ENCODE assay signal across 26 cellular contexts in the genomic region with DNA sequence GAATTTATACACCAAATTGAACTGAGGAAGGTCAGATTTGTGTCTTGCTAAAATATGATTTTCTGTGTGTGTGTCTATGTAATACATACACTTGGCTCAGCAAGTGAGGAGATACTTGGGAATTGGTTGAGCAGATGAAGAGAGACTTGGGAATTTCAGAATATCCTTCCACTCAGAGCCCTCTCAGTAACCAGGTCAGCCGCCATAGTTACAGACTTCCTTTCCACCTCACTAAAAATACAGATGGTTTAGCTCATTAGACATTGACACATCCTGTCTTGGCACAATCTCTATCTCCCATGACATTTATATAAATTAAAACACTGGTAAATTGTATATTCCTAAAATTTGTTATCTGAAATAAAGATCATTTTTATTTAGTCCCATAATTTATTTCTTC. TPM values are rescaled to one million over a fixed set of nuclear protein-coding genes. Genes with fewer than 3 reads are reported as not detected.
"Had no signal": no experiment of that assay in that cellular context is flagged by ENCODE, and none has a peak within 500 bp of the region (broad histone marks: within the 10 kb centered on the region; RNA-seq: fewer than 3 reads in every experiment).

No MANE protein-coding gene starts in this region.

- ATAC-seq: activated CD8-positive, alpha-beta T cell treated with anti-CD3 and anti-CD28 coated beads, Interleukin-2, amount 10 ng/mL, durations not matched to agents 7 days and 5 days; Panc1; Right ventricle myocardium inferior had no signal

- H3K4me1 ChIP-seq: adrenal gland, breast epithelium had no signal

- H3K4me3 ChIP-seq: adrenal gland, breast epithelium, SJCRH30 had no signal

- H3K27ac ChIP-seq: adrenal gland, breast epithelium, KMS-11, SJCRH30 had no signal

- H3K36me3 ChIP-seq: adrenal gland, breast epithelium, SJCRH30 had no signal

- H3K4me3 Mint-ChIP-seq: activated CD8-positive, alpha-beta T cell treated with anti-CD3 and anti-CD28 coated beads, Interleukin-2, amount 10 ng/mL, durations not matched to agents 7 days and 5 days; activated naive CD8-positive, alpha-beta T cell treated with anti-CD3 and anti-CD28 coated beads, Interleukin-2, amount 10 ng/mL, durations not matched to agents 7 days and 5 days; T-helper 1 cell treated with Interleukin-12 subunit alpha and Interleukin-12 subunit beta and Interleukin-4 antibody, amounts not matched to agents 30 μg/mL and 1 μg/mL, for 36 hours had no signal

- H3K27me3 Mint-ChIP-seq: activated naive CD8-positive, alpha-beta T cell treated with anti-CD3 and anti-CD28 coated beads, Interleukin-2, amount 10 ng/mL, durations not matched to agents 7 days and 5 days had no signal

- H3K27ac Mint-ChIP-seq: activated CD8-positive, alpha-beta T cell treated with anti-CD3 and anti-CD28 coated beads, Interleukin-2, amount 10 ng/mL, durations not matched to agents 7 days and 5 days; activated naive CD8-positive, alpha-beta T cell treated with anti-CD3 and anti-CD28 coated beads, Interleukin-2, amount 10 ng/mL, durations not matched to agents 7 days and 5 days; T-helper 1 cell treated with Interleukin-12 subunit alpha and Interleukin-12 subunit beta and Interleukin-4 antibody, amounts not matched to agents 30 μg/mL and 1 μg/mL, for 36 hours had no signal

- H3K4me1 Mint-ChIP-seq: activated naive CD8-positive, alpha-beta T cell treated with anti-CD3 and anti-CD28 coated beads, Interleukin-2, amount 10 ng/mL, durations not matched to agents 7 days and 5 days had no signal

- H3K27me3 ChIP-seq: adrenal gland, breast epithelium, SJCRH30 had no signal

- H3K9me3 ChIP-seq: adrenal gland, breast epithelium, SJCRH30 had no signal

- H3K9ac ChIP-seq: KMS-11 had no signal

- DNase-seq: activated CD4-positive, alpha-beta T cell treated with anti-CD3 and anti-CD28 coated beads for 48 hours; activated CD4-positive, alpha-beta T cell treated with anti-CD3 and anti-CD28 coated beads, Interleukin-2, amount 50 U/mL, for 4 hours; activated CD4-positive, CD25-positive, alpha-beta regulatory T cell treated with anti-CD3 and anti-CD28 coated beads, Interleukin-2, amount 50 U/mL, for 72 hours; activated CD8-positive, alpha-beta memory T cell treated with anti-CD3 and anti-CD28 coated beads, Interleukin-2, amount 50 U/mL, for 48 hours; activated CD8-positive, alpha-beta T cell treated with anti-CD3 and anti-CD28 coated beads, Interleukin-2, amount 10 ng/mL, durations not matched to agents 7 days and 5 days; activated naive CD4-positive, alpha-beta T cell treated with anti-CD3 and anti-CD28 coated beads, Interleukin-2, amount 50 U/mL, for 16 hours; activated naive CD8-positive, alpha-beta T cell treated with anti-CD3 and anti-CD28 coated beads, Interleukin-2, amount 10 ng/mL, durations not matched to agents 7 days and 5 days; activated T-cell treated with anti-CD3 and anti-CD28 coated beads, Interleukin-2, amount 50 U/mL, for 1 hour; adrenal gland; anterior cingulate cortex; caudate nucleus; NCI-H1092; NCI-H1417; NCI-H1930; NCI-H446; NCI-H524; NCI-H748 treated with DMSO at 0.1 percent for 48 hours; NK-92 treated with Interleukin-12 subunit alpha and Interleukin-12 subunit beta, amount 100 ng/mL, for 24 hours; OCI-M1; RPMI8226; SJCRH30 had no signal

- H3K36me3 Mint-ChIP-seq: activated naive CD8-positive, alpha-beta T cell treated with anti-CD3 and anti-CD28 coated beads, Interleukin-2, amount 10 ng/mL, durations not matched to agents 7 days and 5 days had no signal

- H3K4me2 ChIP-seq: KMS-11 had no signal

RNA-seq across cellular contexts. Expression of a gene that starts 15.9 kb away (rescaled TPM):
- total RNA-seq: activated CD8-positive, alpha-beta T cell treated with anti-CD3 and anti-CD28 coated beads, Interleukin-2, amount 10 ng/mL, durations not matched to agents 7 days and 5 days; activated naive CD8-positive, alpha-beta T cell treated with anti-CD3 and anti-CD28 coated beads, Interleukin-2, amount 10 ng/mL, durations not matched to agents 7 days and 5 days; Right ventricle myocardium inferior had no signal
